1 cellular context compared by ENCODE assay signal in genomic region chr15:78995921-78996780, GRCh38.
TF ChIP-seq lines count a peak whose summit lies in the region.

No MANE protein-coding gene starts in this region.

TF ChIP-seq in A549, 52 proteins besides CTCF, POLR2A, EP300 and RAD21 (continued from another document):
- no peak for TF ChIP-seq PBX3 (IDR thresholded peaks at IDR 0.05)
- no peak for TF ChIP-seq HOXA7 (CRISPR knock-in tag; IDR thresholded peaks at IDR 0.05)
- no peak for TF ChIP-seq ZNF302 (CRISPR knock-in tag; IDR thresholded peaks at IDR 0.05)
